33 cellular contexts compared by ENCODE assay signal in genomic region chr14:30395065-30395464, GRCh38.
"Had no signal": no experiment of that assay in that cellular context is flagged by ENCODE, and none has a peak within 500 bp of the region (broad histone marks: within the 10 kb centered on the region; RNA-seq: fewer than 3 reads in every experiment).

No MANE protein-coding gene starts in this region.

- DNase-seq: activated effector memory CD4-positive, alpha-beta T cell treated with anti-CD3 and anti-CD28 coated beads, Interleukin-2, amount 50 U/mL, for 16 hours; activated effector memory CD4-positive, alpha-beta T cell treated with Interleukin-2 at 50 U/mL for 16 hours; activated gamma-delta T cell; activated naive CD4-positive, alpha-beta T cell; activated naive CD4-positive, alpha-beta T cell treated with anti-CD3 and anti-CD28 coated beads for 36 hours; activated naive CD4-positive, alpha-beta T cell treated with anti-CD3 and anti-CD28 coated beads, Interleukin-2, amount 10 ng/mL, durations not matched to agents 7 days and 5 days; activated naive CD4-positive, alpha-beta T cell treated with anti-CD3 and anti-CD28 coated beads, Interleukin-2, amount 50 U/mL, for 16 hours; activated naive CD4-positive, alpha-beta T cell treated with Interleukin-2 at 50 U/mL for 16 hours; activated naive CD8-positive, alpha-beta T cell treated with anti-CD3 and anti-CD28 coated beads for 36 hours; activated naive CD8-positive, alpha-beta T cell treated with anti-CD3 and anti-CD28 coated beads, Interleukin-2, amount 10 ng/mL, durations not matched to agents 7 days and 5 days; activated naive CD8-positive, alpha-beta T cell treated with anti-CD3 and anti-CD28 coated beads, Interleukin-2, amount 50 U/mL, for 24 hours; activated T-cell treated with anti-CD3 and anti-CD28 coated beads, Interleukin-2, amount 50 U/mL, for 1 hour; activated T-cell treated with anti-CD3 and anti-CD28 coated beads, Interleukin-2, amount 50 U/mL, for 24 hours; activated T-cell treated with anti-CD3 and anti-CD28 coated beads, Interleukin-2, amount 50 U/mL, for 4 hours; activated T-cell treated with anti-CD3 and anti-CD28 coated beads, Interleukin-2, amount 50 U/mL, for 48 hours; activated T-cell treated with anti-CD3 and anti-CD28 coated beads, Interleukin-2, amount 50 U/mL, for 72 hours; adrenal gland; amniotic stem cell; amygdala; anterior cingulate cortex; aorta; body of pancreas; brain microvascular endothelial cell; caudate nucleus; central memory CD4-positive, alpha-beta T cell; cerebellar nuclear complex had no signal

- H3K4me3 ChIP-seq: adrenal gland, ascending aorta, body of pancreas, breast epithelium, cardiac muscle cell had no signal

- H3K27me3 ChIP-seq: adrenal gland, ascending aorta, body of pancreas, brain microvascular endothelial cell, breast epithelium, cardiac muscle cell had no signal

- FAIRE-seq: astrocyte, bronchial epithelial cell had no signal

- H3K36me3 ChIP-seq: adrenal gland, ascending aorta, brain microvascular endothelial cell, breast epithelium, cardiac muscle cell had no signal

- H3K27ac ChIP-seq: adrenal gland, ascending aorta, body of pancreas, brain microvascular endothelial cell, breast epithelium, cardiac muscle cell had no signal

- H3K4me1 ChIP-seq: adrenal gland, ascending aorta, breast epithelium had no signal

- H3K9me3 ChIP-seq: adrenal gland, ascending aorta, body of pancreas, breast epithelium had no signal

- ATAC-seq: activated naive CD4-positive, alpha-beta T cell treated with anti-CD3 and anti-CD28 coated beads, Interleukin-2, amount 50 U/mL, for 72 hours; activated naive CD8-positive, alpha-beta T cell treated with anti-CD3 and anti-CD28 coated beads, Interleukin-2, amount 50 U/mL, for 24 hours; activated T-cell treated with anti-CD3 and anti-CD28 coated beads, Interleukin-2, amount 50 U/mL, for 4 hours; activated T-cell treated with anti-CD3 and anti-CD28 coated beads, Interleukin-2, amount 50 U/mL, for 72 hours; activated T-helper 17 cell treated with anti-CD3 and anti-CD28 coated beads, Interleukin-2, amount 50 U/mL, for 72 hours; body of pancreas had no signal
